ENCODE assay signal across 16 cellular contexts in genomic region chr11:44779736-44780520, GRCh38. TPM values are rescaled to one million over a fixed set of nuclear protein-coding genes. Genes with fewer than 3 reads are reported as not detected.
"Had no signal": no experiment of that assay in that cellular context is flagged by ENCODE, and none has a peak within 500 bp of the region (broad histone marks: within the 10 kb centered on the region; RNA-seq: fewer than 3 reads in every experiment).

No MANE protein-coding gene starts in this region.

- H3K27ac ChIP-seq: right lobe of liver had no signal

- H3K4me3 ChIP-seq: heart left ventricle, right lobe of liver had no signal

- ATAC-seq: stimulated activated naive CD8-positive, alpha-beta T cell treated with anti-CD3 and anti-CD28 coated beads, Interleukin-15, Interleukin-2, amounts not matched to agents 100 U/mL and 50 U/mL, for 24 hours had no signal

- H3K27me3 ChIP-seq: heart left ventricle, right lobe of liver had no signal

- H3K27me3 Mint-ChIP-seq: activated CD4-positive, alpha-beta T cell treated with anti-CD3 and anti-CD28 coated beads, Interleukin-2, amount 10 ng/mL, durations not matched to agents 7 days and 5 days; progenitor cell of endocrine pancreas had no signal

- H3K4me3 Mint-ChIP-seq: activated CD4-positive, alpha-beta T cell treated with anti-CD3 and anti-CD28 coated beads, Interleukin-2, amount 10 ng/mL, durations not matched to agents 7 days and 5 days; activated naive CD8-positive, alpha-beta T cell treated with anti-CD3 and anti-CD28 coated beads for 36 hours; T-helper 1 cell treated with Interleukin-12 subunit alpha and Interleukin-12 subunit beta and Interleukin-4 antibody, amounts not matched to agents 30 μg/mL and 1 μg/mL, for 36 hours had no signal

- H3K4me1 ChIP-seq: right lobe of liver had no signal

- H3K4me1 Mint-ChIP-seq: activated CD4-positive, alpha-beta T cell treated with anti-CD3 and anti-CD28 coated beads, Interleukin-2, amount 10 ng/mL, durations not matched to agents 7 days and 5 days; activated naive CD8-positive, alpha-beta T cell treated with anti-CD3 and anti-CD28 coated beads for 36 hours had no signal

- H3K9me3 Mint-ChIP-seq: activated CD4-positive, alpha-beta T cell treated with anti-CD3 and anti-CD28 coated beads, Interleukin-2, amount 10 ng/mL, durations not matched to agents 7 days and 5 days; activated naive CD8-positive, alpha-beta T cell treated with anti-CD3 and anti-CD28 coated beads for 36 hours; naive B cell; T-helper 1 cell treated with Interleukin-12 subunit alpha and Interleukin-12 subunit beta and Interleukin-4 antibody, amounts not matched to agents 30 μg/mL and 1 μg/mL, for 36 hours had no signal

- H3K9me3 ChIP-seq: heart left ventricle, right lobe of liver had no signal

- DNase-seq: activated CD4-positive, alpha-beta T cell treated with anti-CD3 and anti-CD28 coated beads, Interleukin-2, amount 10 ng/mL, durations not matched to agents 7 days and 5 days; activated CD4-positive, CD25-positive, alpha-beta regulatory T cell; activated effector memory CD4-positive, alpha-beta T cell treated with Interleukin-2 at 50 U/mL for 16 hours; activated naive CD8-positive, alpha-beta T cell treated with anti-CD3 and anti-CD28 coated beads for 36 hours; activated T-cell treated with anti-CD3 and anti-CD28 coated beads, Interleukin-2, amount 50 U/mL, for 1 hour; heart left ventricle; midbrain; naive B cell; occipital lobe; stimulated activated CD4-positive, alpha-beta T cell treated with anti-CD3 and anti-CD28 coated beads, Interleukin-12 subunit alpha, Interleukin-12 subunit beta, amount 100 ng/mL, for 4 hours; stimulated activated naive CD8-positive, alpha-beta T cell treated with anti-CD3 and anti-CD28 coated beads, Interleukin-15, Interleukin-2, amounts not matched to agents 100 U/mL and 50 U/mL, for 24 hours had no signal

- H3K36me3 ChIP-seq: heart left ventricle, right lobe of liver had no signal

- H3K36me3 Mint-ChIP-seq: activated naive CD8-positive, alpha-beta T cell treated with anti-CD3 and anti-CD28 coated beads for 36 hours; naive B cell had no signal

- H3K27ac Mint-ChIP-seq: activated CD4-positive, alpha-beta T cell treated with anti-CD3 and anti-CD28 coated beads, Interleukin-2, amount 10 ng/mL, durations not matched to agents 7 days and 5 days; activated naive CD8-positive, alpha-beta T cell treated with anti-CD3 and anti-CD28 coated beads for 36 hours; progenitor cell of endocrine pancreas; T-helper 1 cell treated with Interleukin-12 subunit alpha and Interleukin-12 subunit beta and Interleukin-4 antibody, amounts not matched to agents 30 μg/mL and 1 μg/mL, for 36 hours had no signal

RNA-seq across cellular contexts. Expression of gene TSPAN18, which starts 53.2 kb away (rescaled TPM):
- total RNA-seq: fibroblast of lung had no signal
- polyA plus RNA-seq: keratinocyte had no signal
